Comparison of ENCODE assay signal across 8 cellular contexts in the genomic region with DNA sequence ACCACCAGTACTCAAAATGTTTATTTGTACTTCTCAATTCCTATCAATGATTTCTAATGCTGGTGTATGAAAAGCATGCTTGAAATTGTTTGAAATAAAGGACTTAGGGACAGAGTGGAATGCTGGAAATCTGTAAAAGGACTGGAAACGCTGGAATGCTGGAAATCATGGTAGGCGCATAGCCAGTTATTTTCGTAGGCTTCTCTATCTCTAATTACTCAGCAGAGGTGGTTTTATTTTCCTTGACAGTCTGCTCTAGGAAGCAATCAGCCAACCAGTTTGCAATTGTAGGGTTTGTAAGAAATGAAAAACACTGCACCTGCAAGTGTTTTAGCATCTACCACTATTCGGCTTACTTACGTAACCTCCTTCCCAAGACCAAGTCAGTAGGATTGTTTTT. TPM values are rescaled to one million over a fixed set of nuclear protein-coding genes. Genes with fewer than 3 reads are reported as not detected.
DNase-seq lines count a peak whose midpoint lies in the region; ATAC-seq and TF ChIP-seq lines count a peak whose summit lies in the region.

No MANE protein-coding gene starts in this region.

- H3K9me3 Mint-ChIP-seq in activated naive CD8-positive, alpha-beta T cell treated with anti-CD3 and anti-CD28 coated beads for 36 hours, result no peaks in the 10 kb centered on the region
- no peaks in the 10 kb centered on the region for H3K9me3 Mint-ChIP-seq in type B pancreatic cell

- no peaks in the 10 kb centered on the region for H3K27me3 Mint-ChIP-seq in activated naive CD8-positive, alpha-beta T cell treated with anti-CD3 and anti-CD28 coated beads for 36 hours
- no peaks in the 10 kb centered on the region for H3K27me3 Mint-ChIP-seq in type B pancreatic cell

- intact Hi-C loops in left colon (cut with DNase I, micrococcal nuclease), result no loop called here

- no peak for DNase-seq in activated naive CD8-positive, alpha-beta T cell treated with anti-CD3 and anti-CD28 coated beads for 36 hours
- DNase-seq in left colon (no peak), type B pancreatic cell (ENCODE audit: extremely low spot score, unreplicated experiment) (no peak), NCI-H1694 (lab: John Stamatoyannopoulos, UW) (no peak), NCI-H2227 treated with DMSO at 0.1 percent for 48 hours (lab: John Stamatoyannopoulos, UW) (no peak), kidney tubule cell (ENCODE audit: low spot score) (no peak)

- H3K4me1 Mint-ChIP-seq in activated naive CD8-positive, alpha-beta T cell treated with anti-CD3 and anti-CD28 coated beads for 36 hours, result peaks cover 37% of the 10 kb centered on the region
- peaks cover 13% of the 10 kb centered on the region for H3K4me1 Mint-ChIP-seq in type B pancreatic cell (ENCODE audit: unreplicated experiment)

- ATAC-seq in GM18870 (IDR thresholded peaks at IDR 0.05; ENCODE audit: unreplicated experiment) (peak; percentile 6), HG03045 (IDR thresholded peaks at IDR 0.05; ENCODE audit: unreplicated experiment) (peak; percentile 6), left colon (peak; percentile 2)

- peak overlapping the region; percentile 96 for H3K27ac Mint-ChIP-seq in activated naive CD8-positive, alpha-beta T cell treated with anti-CD3 and anti-CD28 coated beads for 36 hours
- H3K27ac Mint-ChIP-seq in type B pancreatic cell, result peak overlapping the region; percentile 96

- peak overlapping the region; percentile 98 for H3K4me3 Mint-ChIP-seq in activated naive CD8-positive, alpha-beta T cell treated with anti-CD3 and anti-CD28 coated beads for 36 hours
- peak overlapping the region; percentile 100 for H3K4me3 Mint-ChIP-seq in type B pancreatic cell

- H3K36me3 Mint-ChIP-seq in activated naive CD8-positive, alpha-beta T cell treated with anti-CD3 and anti-CD28 coated beads for 36 hours, result peaks cover 16% of the 10 kb centered on the region
- peaks cover under 1% of the 10 kb centered on the region for H3K36me3 Mint-ChIP-seq in type B pancreatic cell

- TF ChIP-seq CTCF in type B pancreatic cell (conservative IDR thresholded peaks at IDR 0.05), result no peak

RNA-seq across cellular contexts. Expression of gene LIN7C, which starts 0.8 kb away (rescaled TPM):
- 10 to 100 TPM; 29.1 to 30.6 TPM for total RNA-seq in activated naive CD8-positive, alpha-beta T cell treated with anti-CD3 and anti-CD28 coated beads for 36 hours
- 10 to 100 TPM; 43.3 to 44.3 TPM for total RNA-seq in left colon
- 30.1 and 31.1 TPM in 2 replicates for total RNA-seq in type B pancreatic cell (ENCODE audit: low replicate concordance)

RNA-seq across cellular contexts. Expression of gene LGR4, which starts 33.2 kb away (rescaled TPM):
- total RNA-seq in activated naive CD8-positive, alpha-beta T cell treated with anti-CD3 and anti-CD28 coated beads for 36 hours, result under 1 TPM; 0.06 to 0.08 TPM
- 100 to 1,000 TPM; 120 to 125 TPM for total RNA-seq in left colon
- total RNA-seq in type B pancreatic cell (ENCODE audit: low replicate concordance), result 39.6 and 54.5 TPM in 2 replicates

Comparison
In these comparisons a context has a peak if more than half of its experiments do, and no peak if none do; other contexts are left out.
1. RNA of gene LGR4, which starts 33.2 kb away (total RNA-seq): 120 to 125 TPM in left colon and 39.6 to 54.5 TPM in type B pancreatic cell; 0.06 to 0.08 TPM in activated naive CD8-positive, alpha-beta T cell treated with anti-CD3 and anti-CD28 coated beads for 36 hours; every median in the first group is over 10 times any median in the second.
2. Peak in every context shown above with its lines, with median percentiles within 50 percentile points of each other: ATAC-seq.